Comparison of ENCODE assay signal across 8 cellular contexts in the genomic region with DNA sequence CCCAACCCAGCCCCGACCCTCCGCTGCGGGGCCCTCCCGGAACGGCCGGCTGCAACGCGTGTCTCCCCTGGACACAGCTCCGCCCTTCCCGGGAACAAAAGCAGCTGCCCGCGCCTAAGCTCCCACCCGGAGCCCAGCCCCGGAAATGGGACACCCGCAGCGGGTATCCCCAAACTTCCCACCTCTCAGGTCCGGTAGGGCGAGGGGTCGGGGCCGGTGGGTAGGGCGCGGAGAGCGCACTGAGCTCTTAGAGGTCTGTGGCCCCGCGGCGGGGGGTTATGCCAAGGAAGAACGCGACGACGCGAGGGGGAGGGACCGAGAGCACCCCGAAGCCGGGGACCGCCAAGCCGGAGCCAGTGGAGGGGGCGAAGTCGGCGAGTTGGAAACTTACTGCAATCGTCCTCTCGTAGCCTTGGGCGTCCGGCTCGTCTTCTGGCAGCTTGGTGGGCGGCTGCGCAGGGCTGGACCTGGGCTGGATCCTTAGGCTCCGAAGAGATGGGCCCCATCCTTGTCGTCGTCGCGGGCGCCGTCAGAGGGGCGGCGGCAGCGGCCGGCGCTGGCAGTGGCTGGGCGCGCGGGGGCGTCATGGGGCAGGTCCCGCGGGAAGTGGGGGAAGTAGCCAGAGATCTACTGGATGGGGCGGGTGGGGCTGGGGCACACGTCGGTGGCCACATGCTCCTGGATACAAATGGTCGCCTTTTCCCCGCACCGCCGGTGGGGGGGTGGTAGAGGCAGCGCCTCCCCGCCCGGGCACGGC. TPM values are rescaled to one million over a fixed set of nuclear protein-coding genes. Genes with fewer than 3 reads are reported as not detected.
DNase-seq lines count a peak whose midpoint lies in the region; ATAC-seq and TF ChIP-seq lines count a peak whose summit lies in the region.

No MANE protein-coding gene starts in this region.

- no peak overlapping the region for H4K91ac ChIP-seq in trophoblast cell (ENCODE audit: low read depth, low read length)

- no peak overlapping the region for H3K27ac ChIP-seq in CD8-positive, alpha-beta memory T cell (ENCODE audit: low read depth, low read length)
- H3K27ac ChIP-seq in SK-N-SH (ENCODE audit: low read depth in 2 of 2, low read length in 1 of 2), result no peak overlapping the region
- H3K27ac ChIP-seq in trophoblast cell (ENCODE audit: low read depth, low read length), result no peak overlapping the region

- H3K79me1 ChIP-seq in trophoblast cell (ENCODE audit: low read length), result peaks cover 3% of the 10 kb centered on the region

- peaks cover 22 to 61% of the 10 kb centered on the region in 2 donors for H3K27me3 Mint-ChIP-seq in CD8-positive, alpha-beta memory T cell

- H3K9ac ChIP-seq in SK-N-SH (no peak overlapping the region), trophoblast cell (ENCODE audit: low read length) (no peak overlapping the region)

- no peaks in the 10 kb centered on the region for H3K36me3 Mint-ChIP-seq in CD8-positive, alpha-beta memory T cell

- no peak overlapping the region for H4K12ac ChIP-seq in trophoblast cell (ENCODE audit: low read depth, low read length)

- no peak overlapping the region for H3K4ac ChIP-seq in trophoblast cell (ENCODE audit: low read depth, low read length)

- peak overlapping the region; percentile 43 for H2BK120ac ChIP-seq in trophoblast cell (ENCODE audit: insufficient read depth, low read length, poor library complexity)

- no peak overlapping the region for H2AK5ac ChIP-seq in trophoblast cell (ENCODE audit: low read length)

- H2AFZ ChIP-seq in SK-N-SH (ENCODE audit: low read depth), result no peak overlapping the region
- peak overlapping the region; percentile 83 for H2AFZ ChIP-seq in trophoblast cell (ENCODE audit: insufficient read depth, low read length, poor library complexity)

- no peaks in the 10 kb centered on the region for H4K20me1 ChIP-seq in SK-N-SH (ENCODE audit: insufficient read depth)

- CTCF ChIA-PET in CD8-positive, alpha-beta memory T cell (lab: Charles Lee), result interaction anchor here (1.0 kb wide), 1 partner anchor 214 kb away, joined by 3 read pairs; no protein-coding TSS in a partner anchor
- CTCF ChIA-PET in SK-N-SH (lab: Yijun Ruan, JAX), result no interaction called here

- no peaks in the 10 kb centered on the region for H3K36me3 ChIP-seq in CD8-positive, alpha-beta memory T cell (ENCODE audit: insufficient read depth, low read length)
- H3K36me3 ChIP-seq in SK-N-SH (replicated peaks in 1 of 2; ENCODE audit: control insufficient read depth in 1 of 2, insufficient read depth in 2 of 2, low read length in 1 of 2) (no peaks in the 10 kb centered on the region), trophoblast cell (ENCODE audit: control insufficient read depth in 1 of 2, insufficient read depth in 2 of 2, low read length in 2 of 2) (no peaks in the 10 kb centered on the region)

- TF ChIP-seq RAD21 in SK-N-SH (IDR thresholded peaks at IDR 0.05; ENCODE audit: low read length), result no peak

- H3K9me2 ChIP-seq in SK-N-SH, result no peaks in the 10 kb centered on the region

- POLR2A ChIA-PET in CD8-positive, alpha-beta memory T cell (lab: Charles Lee), result no interaction called here
- POLR2A ChIA-PET in SK-N-SH (lab: Yijun Ruan, JAX), result no interaction called here

- no peaks in the 10 kb centered on the region for H3F3A ChIP-seq in SK-N-SH (replicated peaks; ENCODE audit: insufficient read depth)

- peak overlapping the region; percentile 71 for H3K18ac ChIP-seq in trophoblast cell (ENCODE audit: low read length)

- no peak overlapping the region for H2BK5ac ChIP-seq in trophoblast cell (ENCODE audit: low read depth, low read length, poor library complexity)

- DNase-seq in CD8-positive, alpha-beta memory T cell, result peak in 1 of 5 donors; percentile 9
- DNase-seq in SK-N-SH (peak; percentile 67), globus pallidus (ENCODE audit: low spot score) (peak; percentile 43), trophoblast cell (no peak), HPDE6-E6E7 (ENCODE audit: extremely low spot score) (no peak)

- no peak for TF ChIP-seq CTCF in SK-N-SH (IDR thresholded peaks at IDR 0.05)

- 23% methylated on average over 41 of the region's 75 CpGs for WGBS in SK-N-SH (ENCODE audit: low lambda C conversion rate)
- WGBS in trophoblast cell (ENCODE audit: extremely low coverage, insufficient coverage, insufficient read length), result no CpG with 5 or more reads among the region's 75 CpGs

- H3K23ac ChIP-seq in trophoblast cell (ENCODE audit: low read length), result no peak overlapping the region

- H3K27ac Mint-ChIP-seq in CD8-positive, alpha-beta memory T cell, result no peak overlapping the region

- H3K4me2 ChIP-seq in SK-N-SH (no peak overlapping the region), trophoblast cell (ENCODE audit: low read length) (peak overlapping the region; percentile 93)

- no peak for ATAC-seq in HG03196 (IDR thresholded peaks at IDR 0.05; ENCODE audit: unreplicated experiment)
- ATAC-seq in GM19463 (IDR thresholded peaks at IDR 0.05; ENCODE audit: unreplicated experiment), result no peak
- ATAC-seq in HG03457 (IDR thresholded peaks at IDR 0.05; ENCODE audit: unreplicated experiment), result no peak

- H3K4me3 ChIP-seq in CD8-positive, alpha-beta memory T cell (ENCODE audit: low read length), result no peak overlapping the region
- peak overlapping the region in 1 of 2 experiments; percentile 31; a peak in 1 of 4 replicates for H3K4me3 ChIP-seq in SK-N-SH (ENCODE audit: low read depth in 2 of 2, low read length in 1 of 2)
- H3K4me3 ChIP-seq in trophoblast cell (ENCODE audit: low read depth, low read length), result peak overlapping the region; percentile 73

- peak overlapping the region; percentile 11 for H4K8ac ChIP-seq in trophoblast cell (ENCODE audit: low read depth, low read length)

- no peaks in the 10 kb centered on the region for H3K9me3 Mint-ChIP-seq in CD8-positive, alpha-beta memory T cell

- TF ChIP-seq EP300 in SK-N-SH (IDR thresholded peaks at IDR 0.05; ENCODE audit: borderline replicate concordance in 1 of 2, low read depth in 1 of 2, low read length in 1 of 2), result no peak

- H3K14ac ChIP-seq in trophoblast cell (ENCODE audit: low read length), result no peak overlapping the region

- H3K9me3 ChIP-seq in CD8-positive, alpha-beta memory T cell (ENCODE audit: low read length), result no peaks in the 10 kb centered on the region
- H3K9me3 ChIP-seq in SK-N-SH (no peaks in the 10 kb centered on the region), trophoblast cell (ENCODE audit: insufficient read depth, low read depth, low read length) (peaks cover 13% of the 10 kb centered on the region)

- no peaks in the 10 kb centered on the region for H3K4me1 ChIP-seq in CD8-positive, alpha-beta memory T cell (ENCODE audit: insufficient read depth, low read length)
- no peaks in the 10 kb centered on the region; a peak in 1 of 4 replicates for H3K4me1 ChIP-seq in SK-N-SH (ENCODE audit: control insufficient read depth in 1 of 2, insufficient read depth in 2 of 2, low read depth in 1 of 2, low read length in 1 of 2)
- peaks cover 0 to 5% of the 10 kb centered on the region in 2 experiments for H3K4me1 ChIP-seq in trophoblast cell (ENCODE audit: control insufficient read depth in 1 of 2, insufficient read depth in 2 of 2, low read length in 2 of 2)

- H2BK12ac ChIP-seq in trophoblast cell (ENCODE audit: low read length), result peak overlapping the region; percentile 31

- H3K4me3 Mint-ChIP-seq in CD8-positive, alpha-beta memory T cell, result peak overlapping the region in 4 of 7 donors; percentile 11 to 63 (median 32)

- no peaks in the 10 kb centered on the region for H3K79me2 ChIP-seq in SK-N-SH (ENCODE audit: insufficient read depth)
- H3K79me2 ChIP-seq in trophoblast cell (ENCODE audit: control insufficient read depth, insufficient read depth, low read length, poor library complexity), result peaks cover 2% of the 10 kb centered on the region

- peaks cover 0 to 2% (median 0%) of the 10 kb centered on the region in 3 donors for H3K4me1 Mint-ChIP-seq in CD8-positive, alpha-beta memory T cell

- no peaks in the 10 kb centered on the region for H3K27me3 ChIP-seq in CD8-positive, alpha-beta memory T cell (ENCODE audit: insufficient read depth, low read length, poor library complexity, severe bottlenecking)
- peaks cover 9% of the 10 kb centered on the region; the same call in 1 of the 2 replicates for H3K27me3 ChIP-seq in SK-N-SH (ENCODE audit: insufficient read depth)
- peaks cover 10% of the 10 kb centered on the region for H3K27me3 ChIP-seq in trophoblast cell (ENCODE audit: insufficient read depth, low read length)

TF ChIP-seq in SK-N-SH, 30 proteins besides CTCF, POLR2A, EP300 and RAD21 (continues in another document):
- TF ChIP-seq POLR2AphosphoS5 (IDR thresholded peaks at IDR 0.05; ENCODE audit: low read depth, low read length), result no peak
- no peak for TF ChIP-seq TAF1 (IDR thresholded peaks at IDR 0.05; ENCODE audit: borderline replicate concordance, low read depth, low read length)
- TF ChIP-seq, protein P1, sequence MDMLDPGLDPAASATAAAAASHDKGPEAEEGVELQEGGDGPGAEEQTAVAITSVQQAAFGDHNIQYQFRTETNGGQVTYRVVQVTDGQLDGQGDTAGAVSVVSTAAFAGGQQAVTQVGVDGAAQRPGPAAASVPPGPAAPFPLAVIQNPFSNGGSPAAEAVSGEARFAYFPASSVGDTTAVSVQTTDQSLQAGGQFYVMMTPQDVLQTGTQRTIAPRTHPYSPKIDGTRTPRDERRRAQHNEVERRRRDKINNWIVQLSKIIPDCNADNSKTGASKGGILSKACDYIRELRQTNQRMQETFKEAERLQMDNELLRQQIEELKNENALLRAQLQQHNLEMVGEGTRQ (IDR thresholded peaks at IDR 0.05; ENCODE audit: borderline replicate concordance, low read depth, low read length), result no peak
- no peak for TF ChIP-seq EZH2phosphoT487 (IDR thresholded peaks at IDR 0.05; ENCODE audit: borderline replicate concordance, low read depth)

RNA-seq across cellular contexts. Expression of gene USP6, which starts 6.9 kb away (rescaled TPM):
- under 1 TPM in 1 of 2 experiments, not detected in 1; 0.09 TPM for total RNA-seq in CD8-positive, alpha-beta memory T cell
- 0.05 TPM for polyA plus RNA-seq in CD8-positive, alpha-beta memory T cell
- polyA plus RNA-seq in SK-N-SH (2012; rRNA removed), result not detected in 2 replicates
- polyA plus RNA-seq in SK-N-SH (2012; cell fraction: cytosol; rRNA removed), result not detected in 2 replicates
- 0.01 TPM in 1 of 2 replicates, not detected in the other for polyA plus RNA-seq in SK-N-SH (2012; cell fraction: nucleus; rRNA removed)
- not detected in 2 replicates for polyA plus RNA-seq in trophoblast cell (2013)

RNA-seq across cellular contexts. Expression of gene ZNF232, which starts 11.1 kb away (rescaled TPM):
- total RNA-seq in CD8-positive, alpha-beta memory T cell, result 10 to 100 TPM; 21.8 to 22.9 TPM
- polyA plus RNA-seq in CD8-positive, alpha-beta memory T cell, result 5.7 TPM
- 3.4 and 3.6 TPM in 2 replicates for polyA plus RNA-seq in SK-N-SH (2012; rRNA removed)
- 3.5 and 3.6 TPM in 2 replicates for polyA plus RNA-seq in SK-N-SH (2012; cell fraction: cytosol; rRNA removed)
- polyA plus RNA-seq in SK-N-SH (2012; cell fraction: nucleus; rRNA removed), result 3.8 and 5.1 TPM in 2 replicates
- 9.0 and 10.1 TPM in 2 replicates for polyA plus RNA-seq in trophoblast cell (2013)

RNA-seq across cellular contexts. Expression of gene ZFP3, which starts 44.5 kb away (rescaled TPM):
- total RNA-seq in CD8-positive, alpha-beta memory T cell, result 1 to 10 TPM; 3.7 to 4.2 TPM
- 0.75 TPM for polyA plus RNA-seq in CD8-positive, alpha-beta memory T cell
- polyA plus RNA-seq in SK-N-SH (2012; rRNA removed), result 1.5 and 2.3 TPM in 2 replicates
- polyA plus RNA-seq in SK-N-SH (2012; cell fraction: cytosol; rRNA removed), result 1.9 and 2.2 TPM in 2 replicates
- polyA plus RNA-seq in SK-N-SH (2012; cell fraction: nucleus; rRNA removed), result 1.2 and 2.7 TPM in 2 replicates
- 0.11 TPM in 2 replicates for polyA plus RNA-seq in trophoblast cell (2013)

Comparison
In these comparisons a context has a peak if more than half of its experiments do, and no peak if none do; other contexts are left out.
1. DNase-seq: peak in SK-N-SH (single experiment) and globus pallidus (single experiment); none in trophoblast cell (0 of 2) and HPDE6-E6E7 (single experiment).